8 cellular contexts compared by ENCODE assay signal in the genomic region with DNA sequence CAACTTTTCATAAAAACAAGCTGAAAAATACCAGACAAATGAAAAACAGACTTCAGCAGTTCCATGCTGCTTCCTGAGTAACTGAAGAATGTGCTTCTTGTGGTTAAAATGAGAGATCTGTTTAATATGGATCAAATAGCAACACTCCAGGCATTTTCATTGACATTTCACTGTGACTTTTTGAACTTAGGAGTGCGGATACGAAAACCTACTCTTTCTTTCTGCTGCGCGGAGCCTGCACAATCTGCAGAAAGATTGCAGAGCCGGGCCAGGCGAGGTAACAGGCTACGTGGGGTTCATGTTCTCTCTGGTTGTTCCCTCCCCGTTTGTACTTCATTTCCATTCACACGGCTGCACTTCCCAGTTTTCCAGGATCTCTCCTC. TPM values are rescaled to one million over a fixed set of nuclear protein-coding genes. Genes with fewer than 3 reads are reported as not detected.
DNase-seq lines count a peak whose midpoint lies in the region; ATAC-seq and TF ChIP-seq lines count a peak whose summit lies in the region.

No MANE protein-coding gene starts in this region.

- ATAC-seq in activated CD8-positive, alpha-beta T cell treated with anti-CD3 and anti-CD28 coated beads, Interleukin-2, amount 10 ng/mL, durations not matched to agents 7 days and 5 days: no peak
- ATAC-seq in left ventricle myocardium superior: peak; percentile 2
- no peak for ATAC-seq in gastrocnemius medialis
- no peak for ATAC-seq in HG02571 (IDR thresholded peaks at IDR 0.05; ENCODE audit: unreplicated experiment)

- peaks cover 20% of the 10 kb centered on the region for H3F3A ChIP-seq in GM23248 (ENCODE audit: insufficient read depth)

- no peaks in the 10 kb centered on the region for H3K9me3 Mint-ChIP-seq in activated CD8-positive, alpha-beta T cell treated with anti-CD3 and anti-CD28 coated beads, Interleukin-2, amount 10 ng/mL, durations not matched to agents 7 days and 5 days (ENCODE audit: insufficient read depth)

- CTCF ChIA-PET in activated CD8-positive, alpha-beta T cell treated with anti-CD3 and anti-CD28 coated beads, Interleukin-2, amount 10 ng/mL, durations not matched to agents 7 days and 5 days (lab: Charles Lee): interaction anchor here (0.7 to 13.5 kb wide), 13 partner anchors 11 to 341 kb away, joined by 3 to 365 read pairs (median 29); partner anchors contain the start of gene PSMD12

- no peaks in the 10 kb centered on the region for H4K20me1 ChIP-seq in GM23248 (ENCODE audit: insufficient read depth)

- DNase-seq in AG10803 (ENCODE audit: low read depth) (peak; percentile 89), GM23248 (peak; percentile 77), left ventricle myocardium superior (no peak), gastrocnemius medialis (no peak), DMS79 treated with DMSO at 0.1 percent for 48 hours (lab: John Stamatoyannopoulos, UW) (no peak), NCI-H2196 treated with DMSO at 0.1 percent for 48 hours (lab: John Stamatoyannopoulos, UW; ENCODE audit: unreplicated experiment) (no peak)
- peak; percentile 55 for DNase-seq in activated CD8-positive, alpha-beta T cell treated with anti-CD3 and anti-CD28 coated beads, Interleukin-2, amount 10 ng/mL, durations not matched to agents 7 days and 5 days

- peak overlapping the region; percentile 88 for H3K4me3 Mint-ChIP-seq in activated CD8-positive, alpha-beta T cell treated with anti-CD3 and anti-CD28 coated beads, Interleukin-2, amount 10 ng/mL, durations not matched to agents 7 days and 5 days

- H3K36me3 ChIP-seq in GM23248 (ENCODE audit: low read depth): no peaks in the 10 kb centered on the region
- H3K36me3 ChIP-seq in gastrocnemius medialis: no peaks in the 10 kb centered on the region

- H3K9me3 ChIP-seq in GM23248 (ENCODE audit: low read depth): no peaks in the 10 kb centered on the region
- no peaks in the 10 kb centered on the region for H3K9me3 ChIP-seq in gastrocnemius medialis

- peaks cover 40% of the 10 kb centered on the region for H3K4me1 Mint-ChIP-seq in activated CD8-positive, alpha-beta T cell treated with anti-CD3 and anti-CD28 coated beads, Interleukin-2, amount 10 ng/mL, durations not matched to agents 7 days and 5 days (ENCODE audit: low read depth)

- H3K27ac Mint-ChIP-seq in activated CD8-positive, alpha-beta T cell treated with anti-CD3 and anti-CD28 coated beads, Interleukin-2, amount 10 ng/mL, durations not matched to agents 7 days and 5 days: peak overlapping the region; percentile 83

- no peaks in the 10 kb centered on the region for H3K27me3 Mint-ChIP-seq in activated CD8-positive, alpha-beta T cell treated with anti-CD3 and anti-CD28 coated beads, Interleukin-2, amount 10 ng/mL, durations not matched to agents 7 days and 5 days (ENCODE audit: low read depth)

- intact Hi-C loops in left ventricle myocardium superior (cut with micrococcal nuclease): loop anchor here (2.0 to 10.0 kb wide), 3 partner anchors 98 to 316 kb away; no protein-coding TSS in a partner anchor
- intact Hi-C loops in gastrocnemius medialis (cut with DNase I; ENCODE audit: low total_unique reads): loop anchor here (5.0 kb wide), 1 partner anchor 116 kb away; no protein-coding TSS in a partner anchor

- H3K79me2 ChIP-seq in GM23248 (ENCODE audit: insufficient read depth): peaks cover 27% of the 10 kb centered on the region

- no peaks in the 10 kb centered on the region for H3K9me2 ChIP-seq in GM23248 (ENCODE audit: insufficient read depth)

- H2AFZ ChIP-seq in GM23248: peak overlapping the region; percentile 71

- peak overlapping the region; percentile 81 for H3K4me3 ChIP-seq in AG10803 (ENCODE audit: low read length)
- H3K4me3 ChIP-seq in GM23248: peak overlapping the region; percentile 83
- H3K4me3 ChIP-seq in gastrocnemius medialis: peak overlapping the region; percentile 59 to 85 (median 78)

- 0 to 2% methylated on average over 9 of the region's 9 CpGs for WGBS in GM23248 (ENCODE audit: low coverage in 1 of 2, low lambda C conversion rate in 2 of 2, missing lambda C conversion rate in 2 of 2), 2 experiments

- no peaks in the 10 kb centered on the region for H3K27me3 ChIP-seq in GM23248 (replicated peaks; ENCODE audit: insufficient read depth)
- H3K27me3 ChIP-seq in gastrocnemius medialis: no peaks in the 10 kb centered on the region

- H3K4me2 ChIP-seq in GM23248 (ENCODE audit: unreplicated experiment): peak overlapping the region; percentile 91

- POLR2A ChIA-PET in activated CD8-positive, alpha-beta T cell treated with anti-CD3 and anti-CD28 coated beads, Interleukin-2, amount 10 ng/mL, durations not matched to agents 7 days and 5 days (lab: Charles Lee): interaction anchor here (1.5 to 8.2 kb wide), 5 partner anchors 11 to 103 kb away, joined by 5 to 135 read pairs (median 20); partner anchors contain the start of gene PSMD12

- H3K27ac ChIP-seq in GM23248 (peak overlapping the region; percentile 91), gastrocnemius medialis (peak overlapping the region; percentile 79 to 94 (median 84))

- no peak for TF ChIP-seq POLR2A in gastrocnemius medialis (IDR thresholded peaks at IDR 0.05)

- H3K36me3 Mint-ChIP-seq in activated CD8-positive, alpha-beta T cell treated with anti-CD3 and anti-CD28 coated beads, Interleukin-2, amount 10 ng/mL, durations not matched to agents 7 days and 5 days (ENCODE audit: low read depth): peaks cover 15% of the 10 kb centered on the region

- in situ Hi-C loops in GM23248 (cut with MboI) (loop anchor here (10.0 kb wide), 2 partner anchors 248 to 308 kb away; no protein-coding TSS in a partner anchor), gastrocnemius medialis (cut with MboI; ENCODE audit: low sequenced_read_pairs in 4 of 4) (loop anchor here in 2 of 4 donors (5.0 to 10.0 kb wide), 4 partner anchors 96 to 311 kb away; no protein-coding TSS in a partner anchor)

- H3K4me1 ChIP-seq in GM23248 (ENCODE audit: insufficient read depth) (peaks cover 4% of the 10 kb centered on the region), gastrocnemius medialis (peaks cover 6 to 9% of the 10 kb centered on the region in 2 donors)

- peak overlapping the region; percentile 89 for H3K9ac ChIP-seq in GM23248

- no peak for TF ChIP-seq CTCF in AG10803 (conservative IDR thresholded peaks at IDR 0.05; ENCODE audit: low read length)
- TF ChIP-seq CTCF in gastrocnemius medialis (IDR thresholded peaks at IDR 0.05 in 4 of 5, conservative IDR thresholded peaks at IDR 0.05 in 1 of 5): no peak

RNA-seq across cellular contexts. Expression of gene PITPNC1, which starts 0.6 kb away (rescaled TPM):
- total RNA-seq in GM23248 (2014; rRNA removed; shearing (Covaris generic)): 5.8 and 9.2 TPM in 2 replicates
- polyA plus RNA-seq in GM23248 (2016; fragmentation: Nextera tagmentation; extraction: Ambion mirVana): 7.3 and 7.4 TPM in 2 replicates
- total RNA-seq in activated CD8-positive, alpha-beta T cell treated with anti-CD3 and anti-CD28 coated beads, Interleukin-2, amount 10 ng/mL, durations not matched to agents 7 days and 5 days: 10 to 100 TPM; 74.0 to 76.5 TPM
- total RNA-seq in left ventricle myocardium superior (11.0 TPM), gastrocnemius medialis (1 to 10 TPM; 2.3 to 8.6 (median 4.3) TPM)

RNA-seq across cellular contexts. Expression of gene PSMD12, which starts 10.1 kb away (rescaled TPM):
- 31.9 and 44.3 TPM in 2 replicates for total RNA-seq in GM23248 (2014; rRNA removed; shearing (Covaris generic))
- polyA plus RNA-seq in GM23248 (2016; fragmentation: Nextera tagmentation; extraction: Ambion mirVana): 85.3 and 87.9 TPM in 2 replicates
- 10 to 100 TPM; 49.4 to 53.9 TPM for total RNA-seq in activated CD8-positive, alpha-beta T cell treated with anti-CD3 and anti-CD28 coated beads, Interleukin-2, amount 10 ng/mL, durations not matched to agents 7 days and 5 days
- total RNA-seq in left ventricle myocardium superior: 47.0 TPM
- 10 to 100 TPM; 52.0 to 89.6 (median 69.9) TPM for total RNA-seq in gastrocnemius medialis

Comparison
In these comparisons a context has a peak if more than half of its experiments do, and no peak if none do; other contexts are left out.
1. DNase-seq: peak in AG10803 (single experiment), GM23248 (single experiment) and activated CD8-positive, alpha-beta T cell treated with anti-CD3 and anti-CD28 coated beads, Interleukin-2, amount 10 ng/mL, durations not matched to agents 7 days and 5 days (single experiment); none in left ventricle myocardium superior (single experiment), gastrocnemius medialis (0 of 2), DMS79 treated with DMSO at 0.1 percent for 48 hours (single experiment) and NCI-H2196 treated with DMSO at 0.1 percent for 48 hours (single experiment).
2. Peak in every context shown above with its lines, with median percentiles within 50 percentile points of each other: H3K4me3 ChIP-seq.